In genomic region chr7:139183878-139184338, GRCh38 we compare ENCODE assay signal across 1 cellular context.
TF ChIP-seq lines count a peak whose summit lies in the region.

No MANE protein-coding gene starts in this region.

TF ChIP-seq in GM23338, 12 proteins besides CTCF, POLR2A, EP300 and RAD21 (continued from another document):
- TF ChIP-seq ZNF462 (CRISPR knock-in tag; IDR thresholded peaks at IDR 0.05) (no peak), NANOG (IDR thresholded peaks at IDR 0.05; ENCODE audit: borderline replicate concordance) (no peak), ZNF331 (CRISPR knock-in tag; IDR thresholded peaks at IDR 0.05; ENCODE audit: low read depth) (no peak), STAT1 (IDR thresholded peaks at IDR 0.05; ENCODE audit: unreplicated experiment) (no peak), EZH2phosphoT487 (IDR thresholded peaks at IDR 0.05; ENCODE audit: unreplicated experiment) (no peak), REST (IDR thresholded peaks at IDR 0.05; ENCODE audit: unreplicated experiment) (no peak), JUNB (IDR thresholded peaks at IDR 0.05; ENCODE audit: unreplicated experiment) (no peak), ZNF114 (CRISPR knock-in tag; IDR thresholded peaks at IDR 0.05) (no peak), POLR2AphosphoS5 (IDR thresholded peaks at IDR 0.05; ENCODE audit: low read depth) (no peak), ETS1 (IDR thresholded peaks at IDR 0.05) (no peak), EZH2 (IDR thresholded peaks at IDR 0.05; ENCODE audit: low read depth, unreplicated experiment) (no peak)
